Comparison of ENCODE assay signal across 17 cellular contexts in the genomic region with DNA sequence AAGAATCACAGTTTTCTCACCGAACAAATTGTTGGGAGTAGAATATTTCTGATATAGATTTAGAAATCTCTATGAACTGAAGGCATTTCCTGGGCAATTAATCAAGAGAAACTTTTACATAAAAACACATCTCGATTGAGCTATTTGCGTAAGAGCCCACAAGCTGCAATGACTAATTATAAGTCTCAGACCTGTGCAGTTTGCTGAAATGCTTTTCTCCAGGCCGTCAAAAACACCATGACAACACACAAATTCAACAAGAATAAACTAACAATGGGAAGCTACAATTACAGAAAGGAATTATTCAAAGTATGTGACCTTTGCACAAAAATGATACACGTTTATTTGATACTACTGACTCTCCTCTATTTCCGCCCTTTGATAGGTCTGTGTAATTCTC.
DNase-seq lines count a peak whose midpoint lies in the region; ATAC-seq and TF ChIP-seq lines count a peak whose summit lies in the region.
"Had no signal": no experiment of that assay in that cellular context is flagged by ENCODE, and none has a peak within 500 bp of the region (broad histone marks: within the 10 kb centered on the region; RNA-seq: fewer than 3 reads in every experiment).

No MANE protein-coding gene starts in this region.

- no peaks in the 10 kb centered on the region for H3K36me3 Mint-ChIP-seq in naive thymus-derived CD4-positive, alpha-beta T cell

- intact Hi-C loops in naive thymus-derived CD4-positive, alpha-beta T cell (cut with micrococcal nuclease), result no loop called here

- ATAC-seq in omental fat pad (ENCODE audit: low FRiP score) (peak; percentile 89), HG03571 (IDR thresholded peaks at IDR 0.05; ENCODE audit: unreplicated experiment) (no peak)
- no peak for ATAC-seq in naive thymus-derived CD4-positive, alpha-beta T cell
- ATAC-seq: GM12878, K562 had no signal

- H3K36me3 ChIP-seq in naive thymus-derived CD4-positive, alpha-beta T cell (ENCODE audit: control insufficient read depth in 2 of 3, insufficient read depth in 3 of 3, low read length in 3 of 3), result no peaks in the 10 kb centered on the region
- H3K36me3 ChIP-seq: HAP-1 had no signal

- POLR2A ChIA-PET in naive thymus-derived CD4-positive, alpha-beta T cell (lab: Charles Lee), result no interaction called here

- CTCF ChIA-PET in naive thymus-derived CD4-positive, alpha-beta T cell (lab: Charles Lee), result no interaction called here

- H3K27me3 ChIP-seq in naive thymus-derived CD4-positive, alpha-beta T cell (ENCODE audit: control insufficient read depth in 2 of 2, insufficient read depth in 2 of 2, low read length in 2 of 2), result no peaks in the 10 kb centered on the region

- H3K4me3 Mint-ChIP-seq in naive thymus-derived CD4-positive, alpha-beta T cell, result no peak overlapping the region

- in situ Hi-C loops in astrocyte of the cerebellum (cut with HindIII; ENCODE audit: low sequenced_read_pairs), result no loop called here

- H3K4me3 ChIP-seq in astrocyte of the cerebellum (ENCODE audit: low read depth, low read length) (no peak overlapping the region), fibroblast of pulmonary artery (replicated peaks; ENCODE audit: low read depth, low read length) (no peak overlapping the region)
- H3K4me3 ChIP-seq in naive thymus-derived CD4-positive, alpha-beta T cell (ENCODE audit: low read length), result no peak overlapping the region
- H3K4me3 ChIP-seq: GM12878, HAP-1, K562 had no signal

- no peak overlapping the region for H3K27ac ChIP-seq in naive thymus-derived CD4-positive, alpha-beta T cell (ENCODE audit: low read depth, low read length)
- H3K27ac ChIP-seq: HL-60 had no signal

- no peak overlapping the region for H3K27ac Mint-ChIP-seq in naive thymus-derived CD4-positive, alpha-beta T cell

- no peaks in the 10 kb centered on the region for H3K4me1 ChIP-seq in naive thymus-derived CD4-positive, alpha-beta T cell (ENCODE audit: control insufficient read depth in 2 of 2, insufficient read depth in 2 of 2, low read length in 2 of 2)
- H3K4me1 ChIP-seq: HAP-1 had no signal

- H3K9me3 Mint-ChIP-seq in naive thymus-derived CD4-positive, alpha-beta T cell, result peaks cover 0 to 6% (median 3%) of the 10 kb centered on the region in 11 donors

- H3K9me3 ChIP-seq in naive thymus-derived CD4-positive, alpha-beta T cell (ENCODE audit: control insufficient read depth in 2 of 3, low read length in 3 of 3), result no peaks in the 10 kb centered on the region
- H3K9me3 ChIP-seq: HAP-1 had no signal

- DNase-seq in EH (ENCODE audit: low read depth), result peak; percentile 7
- peak; percentile 55 for DNase-seq in astrocyte of the cerebellum (ENCODE audit: low read depth)
- DNase-seq in fibroblast of pulmonary artery (ENCODE audit: low read depth), result peak; percentile 23
- no peak for DNase-seq in omental fat pad (ENCODE audit: low spot score)
- no peak for DNase-seq in NCI-H187 treated with DMSO at 0.1 percent for 48 hours (lab: John Stamatoyannopoulos, UW)
- DNase-seq in naive thymus-derived CD4-positive, alpha-beta T cell, result no peak
- DNase-seq in central memory CD4-positive, alpha-beta T cell, result no peak
- DNase-seq: AML-193, DMS53, NCI-H1092, NCI-H446, SHP77 treated with DMSO at 0.1 percent for 48 hours had no signal

- H3K27me3 Mint-ChIP-seq in naive thymus-derived CD4-positive, alpha-beta T cell, result peaks cover 0 to 9% (median 0%) of the 10 kb centered on the region in 5 donors

- TF ChIP-seq CTCF in astrocyte of the cerebellum (IDR thresholded peaks at IDR 0.05; ENCODE audit: low read depth, low read length, missing control alignments), result no peak
- no peak for TF ChIP-seq CTCF in fibroblast of pulmonary artery (IDR thresholded peaks at IDR 0.05; ENCODE audit: low read length, missing control alignments)
- TF ChIP-seq CTCF in omental fat pad (IDR thresholded peaks at IDR 0.05), result no peak

- H3K4me1 Mint-ChIP-seq in naive thymus-derived CD4-positive, alpha-beta T cell, result peaks cover 0 to 3% (median 0%) of the 10 kb centered on the region in 7 donors

Comparison
In these comparisons a context has a peak if more than half of its experiments do, and no peak if none do; other contexts are left out.
1. DNase-seq: peak in EH (single experiment), astrocyte of the cerebellum (single experiment) and fibroblast of pulmonary artery (single experiment); none in omental fat pad (single experiment), NCI-H187 treated with DMSO at 0.1 percent for 48 hours (single experiment), naive thymus-derived CD4-positive, alpha-beta T cell (0 of 9) and central memory CD4-positive, alpha-beta T cell (single experiment).